12 cellular contexts compared by ENCODE assay signal in the genomic region with DNA sequence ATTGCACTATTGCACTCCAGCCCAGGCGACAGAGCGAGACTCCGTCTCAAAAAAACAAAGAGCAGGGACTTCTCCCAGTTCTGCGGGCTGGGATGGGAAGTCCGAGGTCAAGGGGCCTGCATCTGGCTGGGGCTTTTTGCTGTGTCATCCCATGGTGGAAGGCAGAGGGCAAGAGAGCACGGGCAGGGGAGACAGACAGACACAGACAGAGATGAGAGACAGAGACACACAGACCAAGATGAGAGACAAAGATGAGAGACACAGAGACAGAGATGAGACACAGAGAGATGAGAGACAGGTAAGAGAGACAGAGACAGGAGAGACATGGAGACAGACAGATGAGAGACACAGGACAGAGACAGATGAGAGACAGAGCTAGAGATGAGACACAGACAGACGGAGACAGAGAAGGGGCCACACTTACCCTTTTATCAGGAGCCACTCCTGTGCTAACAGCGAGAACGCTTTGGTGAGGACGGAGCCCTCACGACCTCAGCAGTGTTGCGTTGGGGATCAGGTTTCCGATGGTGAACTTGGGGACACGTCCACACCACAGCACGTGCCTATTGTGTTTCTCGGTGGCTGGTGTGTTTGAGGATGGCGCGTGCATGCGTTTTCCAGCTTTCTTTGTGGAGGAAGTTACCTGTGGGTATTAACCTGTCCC. TPM values are rescaled to one million over a fixed set of nuclear protein-coding genes. Genes with fewer than 3 reads are reported as not detected.
DNase-seq lines count a peak whose midpoint lies in the region; ATAC-seq and TF ChIP-seq lines count a peak whose summit lies in the region.
"Had no signal": no experiment of that assay in that cellular context is flagged by ENCODE, and none has a peak within 500 bp of the region (broad histone marks: within the 10 kb centered on the region; RNA-seq: fewer than 3 reads in every experiment).

No MANE protein-coding gene starts in this region.

- H3K9ac ChIP-seq in fibroblast of lung (ENCODE audit: insufficient read depth, low read length) (no peak overlapping the region), GM23248 (no peak overlapping the region)

- in situ Hi-C loops in GM23248 (cut with MboI) = no loop called here

- H3K9me2 ChIP-seq in GM23248 (ENCODE audit: insufficient read depth) = no peaks in the 10 kb centered on the region

- intact Hi-C loops in psoas muscle (cut with DNase I) = no loop called here

- H3K27ac ChIP-seq in fibroblast of lung (ENCODE audit: insufficient read depth, low read length) (peak overlapping the region; percentile 67), psoas muscle (peak overlapping the region; percentile 91), GM23248 (no peak overlapping the region)

- H3K9me3 ChIP-seq in fibroblast of lung (ENCODE audit: control insufficient read depth, insufficient read depth, low read depth, low read length) (no peaks in the 10 kb centered on the region), psoas muscle (no peaks in the 10 kb centered on the region), GM23248 (ENCODE audit: low read depth) (no peaks in the 10 kb centered on the region)

- no peaks in the 10 kb centered on the region for H3K79me2 ChIP-seq in fibroblast of lung (ENCODE audit: control insufficient read depth, insufficient read depth, low read length)
- H3K79me2 ChIP-seq in GM23248 (ENCODE audit: insufficient read depth) = 0 out of 2 replicates have a peak, but pooled peaks cover 7% of the 10 kb centered on the region

- H2AFZ ChIP-seq in fibroblast of lung (ENCODE audit: low read length) (no peak overlapping the region), GM23248 (no peak overlapping the region)

- H3K4me1 ChIP-seq in fibroblast of lung (ENCODE audit: control insufficient read depth, extremely low read depth, insufficient read depth, low read length) = peaks cover 11% of the 10 kb centered on the region
- H3K4me1 ChIP-seq in psoas muscle = peaks cover 19% of the 10 kb centered on the region
- H3K4me1 ChIP-seq in GM23248 (ENCODE audit: insufficient read depth) = no peaks in the 10 kb centered on the region

- TF ChIP-seq CTCF in fibroblast of lung (conservative IDR thresholded peaks at IDR 0.05 in 1 of 2, IDR thresholded peaks at IDR 0.05 in 1 of 2; ENCODE audit: low read depth in 1 of 2, low read length in 2 of 2) = no peak
- no peak for TF ChIP-seq CTCF in psoas muscle (IDR thresholded peaks at IDR 0.05)

- 47 to 57% (median 50%) methylated on average over 19 of the region's 19 CpGs for WGBS in psoas muscle, 3 donors
- WGBS in GM23248 (ENCODE audit: low coverage in 1 of 2, low lambda C conversion rate in 2 of 2, missing lambda C conversion rate in 2 of 2), 2 experiments = 88 to 90% methylated on average over 19 of the region's 19 CpGs

- H4K20me1 ChIP-seq in fibroblast of lung (ENCODE audit: control insufficient read depth, extremely low read depth, insufficient read depth, low read length) = no peaks in the 10 kb centered on the region
- H4K20me1 ChIP-seq in GM23248 (ENCODE audit: insufficient read depth) = no peaks in the 10 kb centered on the region

- H3F3A ChIP-seq in GM23248 (ENCODE audit: insufficient read depth) = no peaks in the 10 kb centered on the region

- no peak overlapping the region for H3K4me3 ChIP-seq in fibroblast of lung (replicated peaks in 1 of 4; ENCODE audit: control extremely low read depth in 1 of 4, insufficient read depth in 1 of 4, low read depth in 3 of 4, low read length in 4 of 4)
- H3K4me3 ChIP-seq in psoas muscle = peak overlapping the region; percentile 65
- H3K4me3 ChIP-seq in GM23248 = no peak overlapping the region

- no peaks in the 10 kb centered on the region for H3K27me3 ChIP-seq in fibroblast of lung (ENCODE audit: control insufficient read depth, insufficient read depth, low read length)
- no peaks in the 10 kb centered on the region for H3K27me3 ChIP-seq in psoas muscle (ENCODE audit: insufficient read depth in 3 of 3, low read length in 2 of 3)
- H3K27me3 ChIP-seq in GM23248 (replicated peaks; ENCODE audit: insufficient read depth) = no peaks in the 10 kb centered on the region

- ATAC-seq in psoas muscle (peak; percentile 32 to 52 (median 38)), HG03457 (IDR thresholded peaks at IDR 0.05; ENCODE audit: unreplicated experiment) (no peak)

- peaks cover 44% of the 10 kb centered on the region for H3K36me3 ChIP-seq in fibroblast of lung (ENCODE audit: control insufficient read depth, insufficient read depth, low read length)
- H3K36me3 ChIP-seq in psoas muscle (ENCODE audit: insufficient read depth in 1 of 2, low read depth in 1 of 2) = peaks cover 6 to 72% of the 10 kb centered on the region in 2 donors
- H3K36me3 ChIP-seq in GM23248 (ENCODE audit: low read depth) = no peaks in the 10 kb centered on the region; the same call in 1 of the 2 replicates

- peak overlapping the region; percentile 8 for H3K4me2 ChIP-seq in fibroblast of lung (ENCODE audit: extremely low read depth, insufficient read depth, low read length)
- H3K4me2 ChIP-seq in GM23248 (ENCODE audit: unreplicated experiment) = no peak overlapping the region

- DNase-seq in COLO668 (lab: John Stamatoyannopoulos, UW; ENCODE audit: unreplicated experiment) (peak; percentile 63), OCI-M1 (lab: John Stamatoyannopoulos, UW) (peak; percentile 16), fibroblast of lung (ENCODE audit: low read depth in 2 of 2) (no peak), psoas muscle (no peak), GM23248 (no peak), H4 (ENCODE audit: low spot score) (no peak)
- no peak for DNase-seq in stimulated activated CD4-positive, alpha-beta T cell treated with anti-CD3 and anti-CD28 coated beads, Interleukin-4, amount 100 ng/mL, for 24 hours
- DNase-seq: amygdala, Calu3, midbrain, NCI-H446 treated with DMSO at 0.1 percent for 48 hours had no signal

RNA-seq across cellular contexts. Expression of a gene that starts 8.9 kb away (rescaled TPM):
- total RNA-seq in fibroblast of lung (12.6 and 22.1 TPM in 2 replicates), psoas muscle (1 to 10 TPM; 1.7 to 2.3 (median 2.1) TPM)
- polyA plus RNA-seq in fibroblast of lung (3.3 and 11.3 TPM in 2 replicates), psoas muscle (1 to 10 TPM in 2 of 3 donors, under 1 TPM in 1; 0.77 to 2.3 (median 1.1) TPM), GM23248 (2016; fragmentation: Nextera tagmentation; extraction: Ambion mirVana) (4.1 and 5.0 TPM in 2 replicates)
- polyA plus RNA-seq in fibroblast of lung (2012) = 5.7 and 24.5 TPM in 2 replicates
- 8.6 and 25.1 TPM in 2 replicates for polyA minus RNA-seq in fibroblast of lung (ENCODE audit: low replicate concordance)
- total RNA-seq in GM23248 (2014; rRNA removed; shearing (Covaris generic)) = 25.8 and 29.6 TPM in 2 replicates
- 0.37 and 1.3 TPM in 2 replicates for total RNA-seq in H4 (2014; rRNA removed; shearing (Covaris generic))

RNA-seq across cellular contexts. Expression of a gene that starts 13.5 kb away (rescaled TPM):
- total RNA-seq in fibroblast of lung = 40.6 and 50.0 TPM in 2 replicates
- 23.5 and 32.7 TPM in 2 replicates for polyA plus RNA-seq in fibroblast of lung
- polyA plus RNA-seq in fibroblast of lung (2012) = 37.9 and 59.3 TPM in 2 replicates
- 19.7 and 34.2 TPM in 2 replicates for polyA minus RNA-seq in fibroblast of lung (ENCODE audit: low replicate concordance)
- 10 to 100 TPM; 39.1 to 53.7 (median 42.8) TPM for total RNA-seq in psoas muscle
- 10 to 100 TPM; 43.2 to 74.3 (median 58.5) TPM for polyA plus RNA-seq in psoas muscle
- 65.0 and 69.6 TPM in 2 replicates for total RNA-seq in GM23248 (2014; rRNA removed; shearing (Covaris generic))
- polyA plus RNA-seq in GM23248 (2016; fragmentation: Nextera tagmentation; extraction: Ambion mirVana) = 34.4 and 38.5 TPM in 2 replicates
- 29.5 and 33.0 TPM in 2 replicates for total RNA-seq in H4 (2014; rRNA removed; shearing (Covaris generic))

RNA-seq across cellular contexts. Expression of a gene that starts 17.6 kb away (rescaled TPM):
- total RNA-seq in fibroblast of lung = not detected in 2 replicates
- polyA plus RNA-seq in fibroblast of lung = not detected in 2 replicates
- polyA plus RNA-seq in fibroblast of lung (2012) = not detected in 2 replicates
- polyA minus RNA-seq in fibroblast of lung (ENCODE audit: low replicate concordance) = not detected in 2 replicates
- total RNA-seq in psoas muscle = not detected
- polyA plus RNA-seq in psoas muscle = under 1 TPM in 1 of 3 donors, not detected in 2; 0.08 TPM
- total RNA-seq in GM23248 (2014; rRNA removed; shearing (Covaris generic)) = not detected in 2 replicates
- polyA plus RNA-seq in GM23248 (2016; fragmentation: Nextera tagmentation; extraction: Ambion mirVana) = not detected in 2 replicates
- total RNA-seq in H4 (2014; rRNA removed; shearing (Covaris generic)) = not detected in 2 replicates
- total RNA-seq: Calu3 had no signal

RNA-seq across cellular contexts. Expression of a gene that starts 27.6 kb away (rescaled TPM):
- total RNA-seq in fibroblast of lung (106 and 111 TPM in 2 replicates), psoas muscle (100 to 1,000 TPM; 111 to 273 (median 230) TPM)
- polyA plus RNA-seq in fibroblast of lung (332 and 663 TPM in 2 replicates), psoas muscle (100 to 1,000 TPM; 350 to 838 (median 389) TPM), GM23248 (2016; fragmentation: Nextera tagmentation; extraction: Ambion mirVana) (373 and 391 TPM in 2 replicates)
- polyA plus RNA-seq in fibroblast of lung (2012) = 417 and 877 TPM in 2 replicates
- 443 and 880 TPM in 2 replicates for polyA minus RNA-seq in fibroblast of lung (ENCODE audit: low replicate concordance)
- 148 and 159 TPM in 2 replicates for total RNA-seq in GM23248 (2014; rRNA removed; shearing (Covaris generic))
- total RNA-seq in H4 (2014; rRNA removed; shearing (Covaris generic)) = 164 and 180 TPM in 2 replicates

RNA-seq across cellular contexts. Expression of a gene that starts 33.4 kb away (rescaled TPM):
- total RNA-seq in fibroblast of lung = under 0.01 TPM in 1 of 2 replicates, not detected in the other
- 0.07 TPM in 2 replicates for polyA plus RNA-seq in fibroblast of lung
- 0.07 and 0.10 TPM in 2 replicates for polyA plus RNA-seq in fibroblast of lung (2012)
- not detected in 2 replicates for polyA minus RNA-seq in fibroblast of lung (ENCODE audit: low replicate concordance)
- 1 to 10 TPM; 3.5 to 7.5 (median 5.3) TPM for total RNA-seq in psoas muscle
- 1 to 10 TPM in 1 of 3 donors, under 1 TPM in 2; 0.73 to 1.4 (median 0.91) TPM for polyA plus RNA-seq in psoas muscle
- total RNA-seq in GM23248 (2014; rRNA removed; shearing (Covaris generic)) = 0.32 TPM in 1 of 2 replicates, not detected in the other
- not detected in 2 replicates for polyA plus RNA-seq in GM23248 (2016; fragmentation: Nextera tagmentation; extraction: Ambion mirVana)
- 0.37 TPM in 1 of 2 replicates, not detected in the other for total RNA-seq in H4 (2014; rRNA removed; shearing (Covaris generic))

Comparison
In these comparisons a context has a peak if more than half of its experiments do, and no peak if none do; other contexts are left out.
1. DNase-seq: peak in COLO668 (single experiment) and OCI-M1 (single experiment); none in fibroblast of lung (0 of 2), psoas muscle (0 of 2), GM23248 (single experiment), H4 (single experiment) and stimulated activated CD4-positive, alpha-beta T cell treated with anti-CD3 and anti-CD28 coated beads, Interleukin-4, amount 100 ng/mL, for 24 hours (single experiment).